8 cellular contexts compared by ENCODE assay signal in genomic region chr5:146426853-146427618, GRCh38. TPM values are rescaled to one million over a fixed set of nuclear protein-coding genes. Genes with fewer than 3 reads are reported as not detected.
A peak's percentile ranks its signal among the peaks of the same experiment; 100 is the strongest.
DNase-seq lines count a peak whose midpoint lies in the region; ATAC-seq and TF ChIP-seq lines count a peak whose summit lies in the region.

No MANE protein-coding gene starts in this region.

- H3K36me3 ChIP-seq in DND-41 (ENCODE audit: insufficient read depth, low read length): no peaks in the 10 kb centered on the region
- H3K36me3 ChIP-seq in MM.1S (replicated peaks; ENCODE audit: insufficient read depth, low read length): no peaks in the 10 kb centered on the region

- H4K20me1 ChIP-seq in DND-41 (ENCODE audit: insufficient read depth, low read length): no peaks in the 10 kb centered on the region
- no peaks in the 10 kb centered on the region for H4K20me1 ChIP-seq in MM.1S (ENCODE audit: insufficient read depth, low read length)

- H3K4me1 ChIP-seq in DND-41 (ENCODE audit: insufficient read depth, low read length) (peaks cover 6% of the 10 kb centered on the region; the same call in 1 of the 2 replicates), MM.1S (ENCODE audit: low read length) (peaks cover 16% of the 10 kb centered on the region)

- peak; percentile 82 for TF ChIP-seq CTCF in DND-41 (IDR thresholded peaks at IDR 0.05; ENCODE audit: borderline replicate concordance, extremely low read depth, low read length, poor library complexity, severe bottlenecking)
- TF ChIP-seq CTCF in MM.1S (IDR thresholded peaks at IDR 0.05; ENCODE audit: low read length): peak; percentile 76
- peak; percentile 66 for TF ChIP-seq CTCF in fibroblast of villous mesenchyme (IDR thresholded peaks at IDR 0.05; ENCODE audit: insufficient read depth, low read depth, low read length)
- TF ChIP-seq CTCF in osteocyte (IDR thresholded peaks at IDR 0.05): peak; percentile 70

- ATAC-seq in DND-41 (ENCODE audit: insufficient read depth, low read depth) (peak; percentile 83), GM21360 (IDR thresholded peaks at IDR 0.05; ENCODE audit: unreplicated experiment) (peak; percentile 58), HG03196 (IDR thresholded peaks at IDR 0.05; ENCODE audit: unreplicated experiment) (no peak)

- peaks cover 2% of the 10 kb centered on the region for H3K4me1 Mint-ChIP-seq in osteocyte (ENCODE audit: unreplicated experiment)

- H3K9me3 Mint-ChIP-seq in osteocyte (ENCODE audit: unreplicated experiment): no peaks in the 10 kb centered on the region

- no peak overlapping the region for H3K4me3 ChIP-seq in DND-41 (ENCODE audit: low read depth in 1 of 2, low read length in 2 of 2)
- H3K4me3 ChIP-seq in MM.1S (ENCODE audit: low read length): peak overlapping the region; percentile 17; the same call in 1 of the 2 replicates
- H3K4me3 ChIP-seq in fibroblast of villous mesenchyme (ENCODE audit: low read depth, low read length): no peak overlapping the region

- no peak overlapping the region for H3K27ac Mint-ChIP-seq in osteocyte (ENCODE audit: unreplicated experiment)

- H3K27me3 ChIP-seq in DND-41 (ENCODE audit: insufficient read depth, low read length, poor library complexity) (peaks cover 5% of the 10 kb centered on the region), MM.1S (replicated peaks; ENCODE audit: insufficient read depth, low read length) (no peaks in the 10 kb centered on the region)

- no peaks in the 10 kb centered on the region for H3K36me3 Mint-ChIP-seq in osteocyte (ENCODE audit: unreplicated experiment)

- no peak overlapping the region for H3K4me3 Mint-ChIP-seq in osteocyte (ENCODE audit: unreplicated experiment)

- H3K4me2 ChIP-seq in DND-41 (ENCODE audit: insufficient read depth, low read length): peak overlapping the region; percentile 23; the same call in 1 of the 2 replicates
- H3K4me2 ChIP-seq in MM.1S (ENCODE audit: low read depth, low read length): peak overlapping the region; percentile 58

- H2AFZ ChIP-seq in DND-41 (ENCODE audit: low read depth, low read length) (peak overlapping the region; percentile 29), MM.1S (ENCODE audit: low read length) (peak overlapping the region; percentile 41)

- H3K9ac ChIP-seq in DND-41 (ENCODE audit: low read depth, low read length): no peak overlapping the region
- peak overlapping the region; percentile 5; the same call in 1 of the 2 replicates for H3K9ac ChIP-seq in MM.1S (ENCODE audit: low read length)

- peaks cover 35% of the 10 kb centered on the region for H3K27me3 Mint-ChIP-seq in osteocyte (ENCODE audit: unreplicated experiment)

- H3K9me3 ChIP-seq in DND-41 (ENCODE audit: insufficient read depth, low read length, severe bottlenecking) (no peaks in the 10 kb centered on the region), MM.1S (replicated peaks; ENCODE audit: insufficient read depth, low read length) (no peaks in the 10 kb centered on the region)

- H3K27ac ChIP-seq in DND-41 (ENCODE audit: low read length) (no peak overlapping the region), MM.1S (ENCODE audit: low read length) (no peak overlapping the region)

- H3K79me2 ChIP-seq in DND-41 (ENCODE audit: insufficient read depth, low read length) (no peaks in the 10 kb centered on the region), MM.1S (ENCODE audit: low read length) (no peaks in the 10 kb centered on the region)

- peaks cover 9% of the 10 kb centered on the region; the same call in 1 of the 2 replicates for H3F3A ChIP-seq in MM.1S (ENCODE audit: insufficient read depth, low read length)

- H3K9me2 ChIP-seq in MM.1S (replicated peaks; ENCODE audit: insufficient read depth, low read length): no peaks in the 10 kb centered on the region

- DNase-seq in DND-41 (no peak), MM.1S (peak; percentile 60), SKM-1 treated with dmso at 0.1 percent for 144 hours (lab: John Stamatoyannopoulos, UW; ENCODE audit: unreplicated experiment) (peak; percentile 55), fibroblast of villous mesenchyme (ENCODE audit: low read depth) (peak; percentile 52), osteocyte (ENCODE audit: extremely low spot score, unreplicated experiment) (no peak)
- no peak for DNase-seq in stimulated activated CD4-positive, alpha-beta T cell treated with anti-CD3 and anti-CD28 coated beads, Interleukin-2, amount 100 ng/mL, for 48 hours

RNA-seq across cellular contexts. Expression of gene TCERG1, which starts 20.1 kb away (rescaled TPM):
- total RNA-seq in fibroblast of villous mesenchyme: 56.7 and 71.7 TPM in 2 replicates
- total RNA-seq in osteocyte: 44.2 and 47.3 TPM in 2 replicates

Comparison
In these comparisons a context has a peak if more than half of its experiments do, and no peak if none do; other contexts are left out.
1. DNase-seq: peak in MM.1S (single experiment), SKM-1 treated with dmso at 0.1 percent for 144 hours (single experiment) and fibroblast of villous mesenchyme (single experiment); none in DND-41 (single experiment), osteocyte (single experiment) and stimulated activated CD4-positive, alpha-beta T cell treated with anti-CD3 and anti-CD28 coated beads, Interleukin-2, amount 100 ng/mL, for 48 hours (0 of 2).
2. Peak in every context shown above with its lines, with median percentiles within 50 percentile points of each other: CTCF ChIP-seq.